In the genomic region with DNA sequence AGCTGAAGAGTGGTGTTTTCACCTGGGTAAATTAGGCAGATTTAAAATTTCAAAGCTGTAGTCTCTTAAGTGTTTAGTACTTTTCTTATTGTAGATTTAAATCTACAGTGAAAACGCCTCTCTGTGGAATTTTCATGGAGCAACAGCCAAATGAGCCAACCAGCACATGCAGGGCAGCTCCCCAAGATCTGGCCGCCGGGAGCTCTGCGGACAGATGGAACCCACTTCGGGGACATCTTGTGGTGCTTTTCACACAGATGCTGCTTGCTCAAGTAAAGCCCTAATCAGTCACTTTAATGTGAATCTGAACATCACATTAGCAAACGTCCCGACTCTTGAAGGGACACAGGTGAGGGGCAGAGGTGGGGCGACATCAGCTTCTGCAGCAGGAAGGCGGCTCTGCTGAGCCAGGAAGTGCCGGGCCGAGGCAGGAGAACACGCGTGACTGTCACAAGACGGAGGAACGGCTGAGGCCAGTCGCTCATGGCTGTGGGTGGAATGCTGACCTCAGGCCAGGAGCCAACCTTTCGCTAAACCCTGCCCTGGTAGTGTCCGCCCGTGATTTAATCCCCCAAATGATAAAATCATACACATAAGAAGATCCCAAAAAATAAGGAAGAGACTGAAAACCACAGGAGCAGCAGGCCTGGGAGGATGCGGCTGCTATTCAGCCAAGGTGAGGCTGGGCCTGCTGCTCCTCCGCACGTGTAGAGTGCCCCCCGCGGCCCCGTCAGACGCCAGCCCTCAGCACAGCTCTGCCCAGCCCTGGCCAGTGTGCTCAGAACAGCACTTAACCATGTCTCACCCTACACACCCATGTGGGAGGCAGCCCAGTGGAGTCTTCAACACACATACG, we compare ENCODE assay signal across 12 cellular contexts.
"Had no signal": no experiment of that assay in that cellular context is flagged by ENCODE, and none has a peak within 500 bp of the region (broad histone marks: within the 10 kb centered on the region; RNA-seq: fewer than 3 reads in every experiment).

No MANE protein-coding gene starts in this region.

- H3K27me3 ChIP-seq: neutrophil, right atrium auricular region, tibial artery had no signal

- ATAC-seq: effector memory CD8-positive, alpha-beta T cell had no signal

- H3K9me3 ChIP-seq: neutrophil, right atrium auricular region, tibial artery had no signal

- H3K9me3 Mint-ChIP-seq: activated CD4-positive, alpha-beta memory T cell treated with anti-CD3 and anti-CD28 coated beads for 36 hours; effector memory CD8-positive, alpha-beta T cell; mesothelial cell of epicardium had no signal

- DNase-seq: activated CD4-positive, alpha-beta memory T cell treated with anti-CD3 and anti-CD28 coated beads for 36 hours; aorta; cortex of kidney; effector memory CD8-positive, alpha-beta T cell; erythroblast; hippocampal formation; small intestine; T-helper 9 cell had no signal

- H3K4me3 Mint-ChIP-seq: activated CD4-positive, alpha-beta memory T cell treated with anti-CD3 and anti-CD28 coated beads for 36 hours; effector memory CD8-positive, alpha-beta T cell; mesothelial cell of epicardium had no signal

- H3K27ac Mint-ChIP-seq: activated CD4-positive, alpha-beta memory T cell treated with anti-CD3 and anti-CD28 coated beads for 36 hours; mesothelial cell of epicardium had no signal

- FAIRE-seq: small intestine had no signal

- H3K27ac ChIP-seq: neutrophil, right atrium auricular region, tibial artery had no signal

- H3K4me3 ChIP-seq: right atrium auricular region, tibial artery had no signal

- H3K36me3 ChIP-seq: neutrophil had no signal

- H3K27me3 Mint-ChIP-seq: activated CD4-positive, alpha-beta memory T cell treated with anti-CD3 and anti-CD28 coated beads for 36 hours; effector memory CD8-positive, alpha-beta T cell had no signal
